Comparison of ENCODE assay signal across 15 cellular contexts in genomic region chr1:31614538-31615005, GRCh38. TPM values are rescaled to one million over a fixed set of nuclear protein-coding genes. Genes with fewer than 3 reads are reported as not detected.
"Had no signal": no experiment of that assay in that cellular context is flagged by ENCODE, and none has a peak within 500 bp of the region (broad histone marks: within the 10 kb centered on the region; RNA-seq: fewer than 3 reads in every experiment).

No MANE protein-coding gene starts in this region.

- H3K36me3 ChIP-seq: gastroesophageal sphincter, prostate gland, sigmoid colon, vagina had no signal

- H3K4me3 ChIP-seq: gastroesophageal sphincter, prostate gland, sigmoid colon, vagina had no signal

- FAIRE-seq: astrocyte had no signal

- DNase-seq: activated CD4-positive, alpha-beta T cell treated with anti-CD3 and anti-CD28 coated beads, Interleukin-2, amount 10 ng/mL, durations not matched to agents 7 days and 5 days; activated naive CD4-positive, alpha-beta T cell treated with anti-CD3 and anti-CD28 coated beads for 36 hours; activated naive CD8-positive, alpha-beta T cell treated with anti-CD3 and anti-CD28 coated beads, Interleukin-2, amount 50 U/mL, for 24 hours; endodermal cell; natural killer cell; sigmoid colon; stimulated activated CD4-positive, alpha-beta T cell treated with anti-CD3 and anti-CD28 coated beads, Interleukin-1b, Interleukin-23, amount 100 ng/mL, for 48 hours; T-helper 9 cell had no signal

- H3K27me3 ChIP-seq: vagina had no signal

- H3K9me3 ChIP-seq: gastroesophageal sphincter, prostate gland, sigmoid colon, vagina had no signal

- H3K4me1 ChIP-seq: prostate gland had no signal

- H3K27ac ChIP-seq: gastroesophageal sphincter, prostate gland, sigmoid colon, vagina had no signal

RNA-seq across cellular contexts. Expression of gene HCRTR1, which starts 2.9 kb away (rescaled TPM):
- total RNA-seq: activated CD4-positive, alpha-beta T cell treated with anti-CD3 and anti-CD28 coated beads, Interleukin-2, amount 10 ng/mL, durations not matched to agents 7 days and 5 days; activated naive CD4-positive, alpha-beta T cell treated with anti-CD3 and anti-CD28 coated beads for 36 hours; activated T-helper 17 cell treated with anti-CD3 and anti-CD28 coated beads, Interleukin-2, amount 50 U/mL, for 72 hours; astrocyte; endodermal cell; epithelial cell of proximal tubule; natural killer cell; prostate gland; sigmoid colon; T-cell; vagina had no signal

RNA-seq across cellular contexts. Expression of gene TINAGL1, which starts 38.3 kb away (rescaled TPM):
- total RNA-seq: activated CD4-positive, alpha-beta T cell treated with anti-CD3 and anti-CD28 coated beads, Interleukin-2, amount 10 ng/mL, durations not matched to agents 7 days and 5 days; activated naive CD4-positive, alpha-beta T cell treated with anti-CD3 and anti-CD28 coated beads for 36 hours; activated T-helper 17 cell treated with anti-CD3 and anti-CD28 coated beads, Interleukin-2, amount 50 U/mL, for 72 hours; natural killer cell had no signal
